16 cellular contexts compared by ENCODE assay signal in genomic region chr3:177624523-177625495, GRCh38.
DNase-seq lines count a peak whose midpoint lies in the region; ATAC-seq, FAIRE-seq and TF ChIP-seq lines count a peak whose summit lies in the region.
"Had no signal": no experiment of that assay in that cellular context is flagged by ENCODE, and none has a peak within 500 bp of the region (broad histone marks: within the 10 kb centered on the region; RNA-seq: fewer than 3 reads in every experiment).

No MANE protein-coding gene starts in this region.

- H2AFZ ChIP-seq in K562 (ENCODE audit: low read depth, low read length), result peak overlapping the region; percentile 46

- POLR2A ChIA-PET in activated CD4-positive, alpha-beta memory T cell treated with anti-CD3 and anti-CD28 coated beads for 36 hours (lab: Charles Lee), result interaction anchor here (0.6 kb wide), 1 partner anchor 55 kb away, joined by 3 read pairs; no protein-coding TSS in a partner anchor
- POLR2A ChIA-PET in activated CD4-positive, alpha-beta memory T cell treated with anti-CD3 and anti-CD28 coated beads, Interleukin-2, amount 10 ng/mL, durations not matched to agents 7 days and 5 days (lab: Charles Lee), result interaction anchor here (0.9 kb wide), 1 partner anchor 86 kb away, joined by 3 read pairs; no protein-coding TSS in a partner anchor
- POLR2A ChIA-PET in K562 (lab: Yijun Ruan, JAX), result interaction anchor here (1.1 kb wide), 1 partner anchor 14 kb away, joined by 3 read pairs; no protein-coding TSS in a partner anchor

- no peak overlapping the region for H3K4me3 Mint-ChIP-seq in activated CD4-positive, alpha-beta memory T cell treated with anti-CD3 and anti-CD28 coated beads for 36 hours
- no peak overlapping the region for H3K4me3 Mint-ChIP-seq in activated CD4-positive, alpha-beta memory T cell treated with anti-CD3 and anti-CD28 coated beads, Interleukin-2, amount 10 ng/mL, durations not matched to agents 7 days and 5 days
- no peak overlapping the region for H3K4me3 Mint-ChIP-seq in osteocyte (ENCODE audit: unreplicated experiment)
- H3K4me3 Mint-ChIP-seq: activated naive CD4-positive, alpha-beta T cell treated with anti-CD3 and anti-CD28 coated beads, Interleukin-2, amount 50 U/mL, for 24 hours had no signal

- no peak for TF ChIP-seq EP300 in K562 (IDR thresholded peaks at IDR 0.05; ENCODE audit: low read length)

- TF ChIP-seq RAD21 in K562 (CRISPR knock-in tag; conservative IDR thresholded peaks at IDR 0.05 in 1 of 2, IDR thresholded peaks at IDR 0.05 in 1 of 2), result no peak

- H3K4me2 ChIP-seq in K562 (ENCODE audit: insufficient read depth, low read length), result no peak overlapping the region

- H4K20me1 ChIP-seq in K562 (replicated peaks; ENCODE audit: control insufficient read depth, insufficient read depth, low read length), result no peaks in the 10 kb centered on the region

- no peaks in the 10 kb centered on the region for H3K9me1 ChIP-seq in K562 (ENCODE audit: control insufficient read depth, insufficient read depth, low read length)

- no peak overlapping the region for H3K27ac ChIP-seq in K562 (ENCODE audit: extremely low read depth, low read depth, low read length)
- H3K27ac ChIP-seq: left ventricle myocardium inferior, transverse colon had no signal

- H3K9me3 ChIP-seq in K562 (replicated peaks; ENCODE audit: control insufficient read depth, insufficient read depth, low read depth, low read length), result no peaks in the 10 kb centered on the region
- H3K9me3 ChIP-seq: left ventricle myocardium inferior, transverse colon had no signal

- peak; percentile 37 for ATAC-seq in HG03565 (IDR thresholded peaks at IDR 0.05; ENCODE audit: unreplicated experiment)
- no peak for ATAC-seq in K562
- ATAC-seq in HG03342 (IDR thresholded peaks at IDR 0.05; ENCODE audit: unreplicated experiment), result no peak
- ATAC-seq in HG03159 (IDR thresholded peaks at IDR 0.05; ENCODE audit: unreplicated experiment), result no peak

- intact Hi-C loops in activated CD4-positive, alpha-beta memory T cell treated with anti-CD3 and anti-CD28 coated beads for 36 hours (cut with micrococcal nuclease), result no loop called here
- intact Hi-C loops in K562 (cut with micrococcal nuclease), result no loop called here

- no peak overlapping the region for H3K4me3 ChIP-seq in K562
- H3K4me3 ChIP-seq: left ventricle myocardium inferior, transverse colon had no signal

- TF ChIP-seq CTCF in K562 (IDR thresholded peaks at IDR 0.05 in 2 of 3, conservative IDR thresholded peaks at IDR 0.05 in 1 of 3; ENCODE audit: insufficient read depth in 2 of 3, low read depth in 1 of 3, low read length in 3 of 3) (no peak), osteocyte (IDR thresholded peaks at IDR 0.05) (no peak)

- in situ Hi-C loops in K562 (cut with MboI), result no loop called here

- H3K9me3 Mint-ChIP-seq in activated CD4-positive, alpha-beta memory T cell treated with anti-CD3 and anti-CD28 coated beads for 36 hours, result peaks cover 4% of the 10 kb centered on the region
- peaks cover 4% of the 10 kb centered on the region for H3K9me3 Mint-ChIP-seq in activated CD4-positive, alpha-beta memory T cell treated with anti-CD3 and anti-CD28 coated beads, Interleukin-2, amount 10 ng/mL, durations not matched to agents 7 days and 5 days
- H3K9me3 Mint-ChIP-seq in osteocyte (ENCODE audit: unreplicated experiment), result no peaks in the 10 kb centered on the region
- H3K9me3 Mint-ChIP-seq: activated naive CD4-positive, alpha-beta T cell treated with anti-CD3 and anti-CD28 coated beads, Interleukin-2, amount 50 U/mL, for 24 hours had no signal

- H3K9ac ChIP-seq in K562 (ENCODE audit: insufficient read depth in 1 of 2, low read depth in 2 of 2, low read length in 2 of 2), result no peak overlapping the region

- CTCF ChIA-PET in activated CD4-positive, alpha-beta memory T cell treated with anti-CD3 and anti-CD28 coated beads for 36 hours (lab: Charles Lee), result no interaction called here
- CTCF ChIA-PET in activated CD4-positive, alpha-beta memory T cell treated with anti-CD3 and anti-CD28 coated beads, Interleukin-2, amount 10 ng/mL, durations not matched to agents 7 days and 5 days (lab: Charles Lee), result interaction anchor here (1.1 kb wide), 1 partner anchor 9 kb away, joined by 3 read pairs; no protein-coding TSS in a partner anchor
- CTCF ChIA-PET in K562 (lab: Yijun Ruan, JAX; ENCODE audit: low intra/inter-chr PET ratio), result no interaction called here

- H3K79me2 ChIP-seq in K562 (ENCODE audit: control insufficient read depth, insufficient read depth, low read length), result no peaks in the 10 kb centered on the region

- peak; percentile 27 for DNase-seq in activated CD4-positive, alpha-beta memory T cell treated with anti-CD3 and anti-CD28 coated beads for 36 hours
- DNase-seq in activated CD4-positive, alpha-beta memory T cell treated with anti-CD3 and anti-CD28 coated beads, Interleukin-2, amount 10 ng/mL, durations not matched to agents 7 days and 5 days, result no peak
- DNase-seq in K562 (ENCODE audit: extremely low read depth in 1 of 4, low spot score in 3 of 4) (no peak), osteocyte (ENCODE audit: extremely low spot score, unreplicated experiment) (no peak), NCI-H2171 treated with DMSO at 0.1 percent for 48 hours (lab: John Stamatoyannopoulos, UW) (no peak)
- DNase-seq: activated CD4-positive, alpha-beta T cell treated with anti-CD3 and anti-CD28 coated beads, Interleukin-2, amount 50 U/mL, for 48 hours; DMS 273 treated with DMSO at 0.1 percent for 48 hours; H7; hippocampal formation; left ventricle myocardium inferior; NCI-H1092 treated with DMSO at 0.1 percent for 48 hours; transverse colon had no signal

- H3K4me1 ChIP-seq in K562 (replicated peaks in 1 of 2; ENCODE audit: control insufficient read depth in 2 of 2, insufficient read depth in 2 of 2, low read length in 2 of 2), result peaks cover 0 to 4% of the 10 kb centered on the region in 2 experiments; a peak in 1 of 5 replicates

- WGBS in K562 (ENCODE audit: insufficient coverage, low coverage, missing lambda C conversion rate), result 46% methylated on average over 13 of the region's 13 CpGs

- no peaks in the 10 kb centered on the region for H3K36me3 ChIP-seq in K562 (ENCODE audit: control insufficient read depth, insufficient read depth, low read length)
- H3K36me3 ChIP-seq: left ventricle myocardium inferior, transverse colon had no signal

- FAIRE-seq in K562 (lab: Jason Lieb, UNC), result no peak

- H3K27ac Mint-ChIP-seq in activated CD4-positive, alpha-beta memory T cell treated with anti-CD3 and anti-CD28 coated beads for 36 hours, result no peak overlapping the region
- H3K27ac Mint-ChIP-seq in activated CD4-positive, alpha-beta memory T cell treated with anti-CD3 and anti-CD28 coated beads, Interleukin-2, amount 10 ng/mL, durations not matched to agents 7 days and 5 days, result no peak overlapping the region
- H3K27ac Mint-ChIP-seq in osteocyte (ENCODE audit: unreplicated experiment), result peak overlapping the region; percentile 29
- H3K27ac Mint-ChIP-seq: activated naive CD4-positive, alpha-beta T cell treated with anti-CD3 and anti-CD28 coated beads, Interleukin-2, amount 50 U/mL, for 24 hours had no signal

- TF ChIP-seq POLR2A in K562 (conservative IDR thresholded peaks at IDR 0.05), result no peak

- no peaks in the 10 kb centered on the region for H3K36me3 Mint-ChIP-seq in activated CD4-positive, alpha-beta memory T cell treated with anti-CD3 and anti-CD28 coated beads for 36 hours
- H3K36me3 Mint-ChIP-seq in activated CD4-positive, alpha-beta memory T cell treated with anti-CD3 and anti-CD28 coated beads, Interleukin-2, amount 10 ng/mL, durations not matched to agents 7 days and 5 days (ENCODE audit: low read depth), result no peaks in the 10 kb centered on the region
- H3K36me3 Mint-ChIP-seq in osteocyte (ENCODE audit: unreplicated experiment), result no peaks in the 10 kb centered on the region
- H3K36me3 Mint-ChIP-seq: activated naive CD4-positive, alpha-beta T cell treated with anti-CD3 and anti-CD28 coated beads, Interleukin-2, amount 50 U/mL, for 24 hours had no signal

- H3K4me1 Mint-ChIP-seq in activated CD4-positive, alpha-beta memory T cell treated with anti-CD3 and anti-CD28 coated beads for 36 hours (ENCODE audit: low read depth), result peaks cover 23% of the 10 kb centered on the region
- H3K4me1 Mint-ChIP-seq in activated CD4-positive, alpha-beta memory T cell treated with anti-CD3 and anti-CD28 coated beads, Interleukin-2, amount 10 ng/mL, durations not matched to agents 7 days and 5 days, result peaks cover 5% of the 10 kb centered on the region
- H3K4me1 Mint-ChIP-seq in osteocyte (ENCODE audit: unreplicated experiment), result peaks cover 72% of the 10 kb centered on the region

- no peaks in the 10 kb centered on the region for H3K27me3 Mint-ChIP-seq in activated CD4-positive, alpha-beta memory T cell treated with anti-CD3 and anti-CD28 coated beads for 36 hours
- H3K27me3 Mint-ChIP-seq in activated CD4-positive, alpha-beta memory T cell treated with anti-CD3 and anti-CD28 coated beads, Interleukin-2, amount 10 ng/mL, durations not matched to agents 7 days and 5 days, result no peaks in the 10 kb centered on the region
- no peaks in the 10 kb centered on the region for H3K27me3 Mint-ChIP-seq in osteocyte (ENCODE audit: unreplicated experiment)
- H3K27me3 Mint-ChIP-seq: activated naive CD4-positive, alpha-beta T cell treated with anti-CD3 and anti-CD28 coated beads, Interleukin-2, amount 50 U/mL, for 24 hours had no signal

- no TSS peak for BruUV-seq in K562 (replicated peaks; lab: Mats Ljungman, UMichigan)

- H3K27me3 ChIP-seq in K562 (ENCODE audit: control insufficient read depth in 2 of 2, insufficient read depth in 2 of 2, low read length in 2 of 2), result no peaks in the 10 kb centered on the region
- H3K27me3 ChIP-seq: transverse colon had no signal

TF ChIP-seq in K562, 482 proteins besides CTCF, POLR2A, EP300 and RAD21 (continues in another document):
- TF ChIP-seq, protein P1, sequence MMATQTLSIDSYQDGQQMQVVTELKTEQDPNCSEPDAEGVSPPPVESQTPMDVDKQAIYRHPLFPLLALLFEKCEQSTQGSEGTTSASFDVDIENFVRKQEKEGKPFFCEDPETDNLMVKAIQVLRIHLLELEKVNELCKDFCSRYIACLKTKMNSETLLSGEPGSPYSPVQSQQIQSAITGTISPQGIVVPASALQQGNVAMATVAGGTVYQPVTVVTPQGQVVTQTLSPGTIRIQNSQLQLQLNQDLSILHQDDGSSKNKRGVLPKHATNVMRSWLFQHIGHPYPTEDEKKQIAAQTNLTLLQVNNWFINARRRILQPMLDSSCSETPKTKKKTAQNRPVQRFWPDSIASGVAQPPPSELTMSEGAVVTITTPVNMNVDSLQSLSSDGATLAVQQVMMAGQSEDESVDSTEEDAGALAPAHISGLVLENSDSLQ (IDR thresholded peaks at IDR 0.05), result 0 out of 2 replicates have a peak, but pooled peaks have one; percentile 28
- TF ChIP-seq, protein P2, sequence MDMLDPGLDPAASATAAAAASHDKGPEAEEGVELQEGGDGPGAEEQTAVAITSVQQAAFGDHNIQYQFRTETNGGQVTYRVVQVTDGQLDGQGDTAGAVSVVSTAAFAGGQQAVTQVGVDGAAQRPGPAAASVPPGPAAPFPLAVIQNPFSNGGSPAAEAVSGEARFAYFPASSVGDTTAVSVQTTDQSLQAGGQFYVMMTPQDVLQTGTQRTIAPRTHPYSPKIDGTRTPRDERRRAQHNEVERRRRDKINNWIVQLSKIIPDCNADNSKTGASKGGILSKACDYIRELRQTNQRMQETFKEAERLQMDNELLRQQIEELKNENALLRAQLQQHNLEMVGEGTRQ (CRISPR knock-in tag; IDR thresholded peaks at IDR 0.05), result peak; percentile 36
